1 cellular context compared by ENCODE assay signal in the genomic region with DNA sequence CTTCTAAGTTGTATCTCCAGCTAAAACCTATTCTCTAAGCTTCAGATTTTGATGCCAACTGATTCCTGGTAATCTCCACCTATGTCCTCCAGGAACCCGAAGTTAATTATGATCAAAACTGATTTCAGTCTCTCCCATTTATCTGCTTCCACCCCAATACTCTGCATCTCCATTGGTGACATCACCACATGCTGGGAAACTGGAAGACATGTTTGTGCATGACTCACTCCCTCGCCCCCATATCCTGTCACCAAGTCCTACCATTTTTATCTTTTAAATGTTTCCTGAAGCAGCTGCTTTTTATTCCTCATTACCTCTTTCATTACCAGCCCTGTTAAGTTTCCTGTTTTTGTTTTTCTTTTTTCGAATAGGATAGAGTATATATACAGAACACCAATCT.
TF ChIP-seq lines count a peak whose summit lies in the region.

No MANE protein-coding gene starts in this region.

TF ChIP-seq in HepG2, 621 proteins besides CTCF, POLR2A, EP300 and RAD21 (continued from another document):
- TF ChIP-seq, protein P1, sequence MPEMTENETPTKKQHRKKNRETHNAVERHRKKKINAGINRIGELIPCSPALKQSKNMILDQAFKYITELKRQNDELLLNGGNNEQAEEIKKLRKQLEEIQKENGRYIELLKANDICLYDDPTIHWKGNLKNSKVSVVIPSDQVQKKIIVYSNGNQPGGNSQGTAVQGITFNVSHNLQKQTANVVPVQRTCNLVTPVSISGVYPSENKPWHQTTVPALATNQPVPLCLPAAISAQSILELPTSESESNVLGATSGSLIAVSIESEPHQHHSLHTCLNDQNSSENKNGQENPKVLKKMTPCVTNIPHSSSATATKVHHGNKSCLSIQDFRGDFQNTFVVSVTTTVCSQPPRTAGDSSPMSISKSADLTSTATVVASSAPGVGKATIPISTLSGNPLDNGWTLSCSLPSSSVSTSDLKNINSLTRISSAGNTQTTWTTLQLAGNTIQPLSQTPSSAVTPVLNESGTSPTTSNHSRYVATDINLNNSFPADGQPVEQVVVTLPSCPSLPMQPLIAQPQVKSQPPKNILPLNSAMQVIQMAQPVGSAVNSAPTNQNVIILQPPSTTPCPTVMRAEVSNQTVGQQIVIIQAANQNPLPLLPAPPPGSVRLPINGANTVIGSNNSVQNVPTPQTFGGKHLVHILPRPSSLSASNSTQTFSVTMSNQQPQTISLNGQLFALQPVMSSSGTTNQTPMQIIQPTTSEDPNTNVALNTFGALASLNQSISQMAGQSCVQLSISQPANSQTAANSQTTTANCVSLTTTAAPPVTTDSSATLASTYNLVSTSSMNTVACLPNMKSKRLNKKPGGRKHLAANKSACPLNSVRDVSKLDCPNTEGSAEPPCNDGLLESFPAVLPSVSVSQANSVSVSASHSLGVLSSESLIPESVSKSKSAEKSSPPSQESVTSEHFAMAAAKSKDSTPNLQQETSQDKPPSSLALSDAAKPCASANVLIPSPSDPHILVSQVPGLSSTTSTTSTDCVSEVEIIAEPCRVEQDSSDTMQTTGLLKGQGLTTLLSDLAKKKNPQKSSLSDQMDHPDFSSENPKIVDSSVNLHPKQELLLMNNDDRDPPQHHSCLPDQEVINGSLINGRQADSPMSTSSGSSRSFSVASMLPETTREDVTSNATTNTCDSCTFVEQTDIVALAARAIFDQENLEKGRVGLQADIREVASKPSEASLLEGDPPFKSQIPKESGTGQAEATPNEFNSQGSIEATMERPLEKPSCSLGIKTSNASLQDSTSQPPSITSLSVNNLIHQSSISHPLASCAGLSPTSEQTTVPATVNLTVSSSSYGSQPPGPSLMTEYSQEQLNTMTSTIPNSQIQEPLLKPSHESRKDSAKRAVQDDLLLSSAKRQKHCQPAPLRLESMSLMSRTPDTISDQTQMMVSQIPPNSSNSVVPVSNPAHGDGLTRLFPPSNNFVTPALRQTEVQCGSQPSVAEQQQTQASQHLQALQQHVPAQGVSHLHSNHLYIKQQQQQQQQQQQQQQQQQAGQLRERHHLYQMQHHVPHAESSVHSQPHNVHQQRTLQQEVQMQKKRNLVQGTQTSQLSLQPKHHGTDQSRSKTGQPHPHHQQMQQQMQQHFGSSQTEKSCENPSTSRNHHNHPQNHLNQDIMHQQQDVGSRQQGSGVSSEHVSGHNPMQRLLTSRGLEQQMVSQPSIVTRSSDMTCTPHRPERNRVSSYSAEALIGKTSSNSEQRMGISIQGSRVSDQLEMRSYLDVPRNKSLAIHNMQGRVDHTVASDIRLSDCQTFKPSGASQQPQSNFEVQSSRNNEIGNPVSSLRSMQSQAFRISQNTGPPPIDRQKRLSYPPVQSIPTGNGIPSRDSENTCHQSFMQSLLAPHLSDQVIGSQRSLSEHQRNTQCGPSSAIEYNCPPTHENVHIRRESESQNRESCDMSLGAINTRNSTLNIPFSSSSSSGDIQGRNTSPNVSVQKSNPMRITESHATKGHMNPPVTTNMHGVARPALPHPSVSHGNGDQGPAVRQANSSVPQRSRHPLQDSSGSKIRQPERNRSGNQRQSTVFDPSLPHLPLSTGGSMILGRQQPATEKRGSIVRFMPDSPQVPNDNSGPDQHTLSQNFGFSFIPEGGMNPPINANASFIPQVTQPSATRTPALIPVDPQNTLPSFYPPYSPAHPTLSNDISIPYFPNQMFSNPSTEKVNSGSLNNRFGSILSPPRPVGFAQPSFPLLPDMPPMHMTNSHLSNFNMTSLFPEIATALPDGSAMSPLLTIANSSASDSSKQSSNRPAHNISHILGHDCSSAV (CRISPR knock-in tag; IDR thresholded peaks at IDR 0.05; ENCODE audit: borderline replicate concordance) = no peak
TF ChIP-seq in HepG2: peak in this region for 2.
